In the genomic region with DNA sequence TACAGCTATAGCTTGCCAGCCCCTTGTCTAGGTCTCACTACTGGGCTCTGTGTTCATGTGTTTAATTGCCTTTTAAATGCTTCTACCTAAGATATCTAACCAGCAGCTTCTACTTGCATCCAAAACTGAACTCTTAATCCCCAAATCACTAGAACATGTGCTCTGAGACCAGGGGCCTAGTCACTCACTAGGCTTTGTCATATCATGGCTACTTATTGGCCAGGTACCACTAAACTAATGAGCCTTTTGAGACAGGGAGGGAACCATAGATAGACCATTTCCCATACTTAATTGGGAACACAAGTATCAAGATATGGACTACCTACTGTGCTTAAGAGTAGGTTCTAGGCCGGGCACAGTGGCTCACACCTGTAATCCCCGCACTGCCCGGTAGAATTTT, we compare ENCODE assay signal across 25 cellular contexts. TPM values are rescaled to one million over a fixed set of nuclear protein-coding genes. Genes with fewer than 3 reads are reported as not detected.
DNase-seq lines count a peak whose midpoint lies in the region; ATAC-seq, FAIRE-seq and TF ChIP-seq lines count a peak whose summit lies in the region.
"Had no signal": no experiment of that assay in that cellular context is flagged by ENCODE, and none has a peak within 500 bp of the region (broad histone marks: within the 10 kb centered on the region; RNA-seq: fewer than 3 reads in every experiment).

No MANE protein-coding gene starts in this region.

- H3K27ac ChIP-seq in HepG2 (ENCODE audit: extremely low read length, insufficient read depth, low read length) = no peak overlapping the region
- H3K27ac ChIP-seq in right lobe of liver = no peak overlapping the region
- H3K27ac ChIP-seq in endodermal cell (ENCODE audit: low read depth, low read length) = no peak overlapping the region
- H3K27ac ChIP-seq: colonic mucosa, heart left ventricle, uterus had no signal

- H3K27me3 ChIP-seq in HepG2 (ENCODE audit: control insufficient read depth in 1 of 2, insufficient read depth in 2 of 2, low read length in 2 of 2) (no peaks in the 10 kb centered on the region), right lobe of liver (no peaks in the 10 kb centered on the region), endodermal cell (ENCODE audit: control insufficient read depth, insufficient read depth, low read length, poor library complexity, severe bottlenecking) (no peaks in the 10 kb centered on the region)
- H3K27me3 ChIP-seq: colonic mucosa, heart left ventricle, uterus had no signal

- no peak for DNase-seq in HepG2 (ENCODE audit: low spot score)
- no peak for DNase-seq in right lobe of liver
- no peak for DNase-seq in NB4 (ENCODE audit: low read depth)
- DNase-seq in endodermal cell = no peak
- DNase-seq in T-helper 2 cell = no peak
- DNase-seq in H54 (ENCODE audit: insufficient read length, low spot score) = no peak
- DNase-seq: activated CD4-positive, alpha-beta T cell treated with anti-CD3 and anti-CD28 coated beads, Interleukin-2, amount 10 ng/mL, durations not matched to agents 7 days and 5 days; activated CD8-positive, alpha-beta memory T cell treated with anti-CD3 and anti-CD28 coated beads, Interleukin-2, amount 50 U/mL, for 48 hours; C1 segment of cervical spinal cord; colonic mucosa; effector memory CD4-positive, alpha-beta T cell; foreskin fibroblast; heart left ventricle; Kasumi-1; NCI-H1048; NCI-H1694 treated with DMSO at 0.1 percent for 48 hours; NCI-H526 treated with DMSO at 0.1 percent for 48 hours; small intestine; stimulated activated CD4-positive, alpha-beta T cell treated with anti-CD3 and anti-CD28 coated beads, Interleukin-2, amount 100 ng/mL, for 24 hours; uterus had no signal

- no peak for TF ChIP-seq POLR2A in HepG2 (IDR thresholded peaks at IDR 0.05; ENCODE audit: insufficient read depth in 1 of 2, low read depth in 2 of 2, low read length in 2 of 2)
- TF ChIP-seq POLR2A in right lobe of liver (IDR thresholded peaks at IDR 0.05) = no peak
- TF ChIP-seq POLR2A in NB4 (IDR thresholded peaks at IDR 0.05; ENCODE audit: extremely low read depth, insufficient read length) = no peak
- TF ChIP-seq POLR2A in H54 (IDR thresholded peaks at IDR 0.05; ENCODE audit: low read depth, low read length) = no peak

- no peak for TF ChIP-seq EP300 in HepG2 (IDR thresholded peaks at IDR 0.05; ENCODE audit: low read depth in 2 of 2, low read length in 2 of 2)
- TF ChIP-seq EP300 in HepG2 (CRISPR knock-in tag; IDR thresholded peaks at IDR 0.05; ENCODE audit: borderline replicate concordance) = no peak

- H3K27ac Mint-ChIP-seq in endodermal cell = peak overlapping the region; percentile 11
- H3K27ac Mint-ChIP-seq: activated CD4-positive, alpha-beta T cell treated with anti-CD3 and anti-CD28 coated beads, Interleukin-2, amount 10 ng/mL, durations not matched to agents 7 days and 5 days; GM23338; T-helper 1 cell treated with Interleukin-12 subunit alpha and Interleukin-12 subunit beta and Interleukin-4 antibody, amounts not matched to agents 30 μg/mL and 1 μg/mL, for 36 hours had no signal

- no peak for FAIRE-seq in HepG2 (lab: Jason Lieb, UNC)
- FAIRE-seq in H54 (lab: Jason Lieb, UNC) = no peak
- FAIRE-seq: small intestine had no signal

- BruUV-seq in HepG2 (replicated peaks; lab: Mats Ljungman, UMichigan) = no TSS peak

- TF ChIP-seq CTCF in HepG2 (CRISPR knock-in tag; IDR thresholded peaks at IDR 0.05) = no peak
- no peak for TF ChIP-seq CTCF in right lobe of liver (IDR thresholded peaks at IDR 0.05)
- no peak for TF ChIP-seq CTCF in NB4 (IDR thresholded peaks at IDR 0.05; ENCODE audit: low read depth, low read length)
- no peak for TF ChIP-seq CTCF in endodermal cell (conservative IDR thresholded peaks at IDR 0.05)

- H3K79me2 ChIP-seq in HepG2 (ENCODE audit: insufficient read depth, low read length) = peaks cover 51% of the 10 kb centered on the region

- H3K9me3 Mint-ChIP-seq in endodermal cell = no peaks in the 10 kb centered on the region
- H3K9me3 Mint-ChIP-seq: activated CD4-positive, alpha-beta T cell treated with anti-CD3 and anti-CD28 coated beads, Interleukin-2, amount 10 ng/mL, durations not matched to agents 7 days and 5 days; GM23338; memory B cell; T-helper 1 cell treated with Interleukin-12 subunit alpha and Interleukin-12 subunit beta and Interleukin-4 antibody, amounts not matched to agents 30 μg/mL and 1 μg/mL, for 36 hours had no signal

- POLR2A ChIA-PET in HepG2 (lab: Yijun Ruan, JAX) = interaction anchor here (1.2 to 2.1 kb wide), 2 partner anchors 20 to 29 kb away, joined by 3 to 8 read pairs; a partner anchor contains a TSS

- H4K20me1 ChIP-seq in HepG2 (ENCODE audit: insufficient read depth, low read length) = peaks cover 22% of the 10 kb centered on the region

- peaks cover 34% of the 10 kb centered on the region for H3K4me1 Mint-ChIP-seq in endodermal cell

- H3K4me1 ChIP-seq in HepG2 (ENCODE audit: insufficient read depth, low read length) = peaks cover 76% of the 10 kb centered on the region
- H3K4me1 ChIP-seq in right lobe of liver = peaks cover 0 to 43% (median 14%) of the 10 kb centered on the region in 4 donors
- peaks cover 5% of the 10 kb centered on the region for H3K4me1 ChIP-seq in endodermal cell (ENCODE audit: control insufficient read depth, insufficient read depth, low read length)

- ATAC-seq in HepG2 (peak; percentile 31; the same call in 2 of the 3 replicates), right lobe of liver (no peak), GM18520 (IDR thresholded peaks at IDR 0.05; ENCODE audit: unreplicated experiment) (no peak), GM18498 (IDR thresholded peaks at IDR 0.05; ENCODE audit: unreplicated experiment) (no peak)
- ATAC-seq: GM23338, heart left ventricle had no signal

- H3K4me3 ChIP-seq in HepG2 (replicated peaks in 1 of 3; ENCODE audit: insufficient read depth in 1 of 3, low read depth in 2 of 3, low read length in 3 of 3) (no peak overlapping the region), right lobe of liver (no peak overlapping the region), NB4 (ENCODE audit: low read depth, low read length) (peak overlapping the region; percentile 8), endodermal cell (ENCODE audit: low read length) (no peak overlapping the region)
- H3K4me3 ChIP-seq: colonic mucosa, GM23338, heart left ventricle, uterus had no signal

- peaks cover 90% of the 10 kb centered on the region for H3K36me3 Mint-ChIP-seq in endodermal cell (ENCODE audit: low read depth)

- H3K4me2 ChIP-seq in HepG2 (ENCODE audit: low read depth, low read length) = no peak overlapping the region
- H3K4me2 ChIP-seq: GM23338 had no signal

- TF ChIP-seq RAD21 in HepG2 (CRISPR knock-in tag; IDR thresholded peaks at IDR 0.05) = no peak

- H3K9me3 ChIP-seq in HepG2 (ENCODE audit: low read length) = no peaks in the 10 kb centered on the region
- no peaks in the 10 kb centered on the region for H3K9me3 ChIP-seq in right lobe of liver
- no peaks in the 10 kb centered on the region for H3K9me3 ChIP-seq in endodermal cell (ENCODE audit: control insufficient read depth, low read length)
- H3K9me3 ChIP-seq: colonic mucosa, heart left ventricle, uterus had no signal

- CTCF ChIA-PET in HepG2 (lab: Yijun Ruan, JAX; ENCODE audit: low intra/inter-chr PET ratio, low total read pairs) = no interaction called here

- intact Hi-C loops in HepG2 (cut with micrococcal nuclease; ENCODE audit: unreplicated experiment) (loop anchor here (10.0 kb wide), 1 partner anchor 162 kb away; no protein-coding TSS in a partner anchor), right lobe of liver (cut with DNase I) (no loop called here)

- H2AFZ ChIP-seq in HepG2 (ENCODE audit: low read length) = no peak overlapping the region
- H2AFZ ChIP-seq: GM23338 had no signal

- H3K36me3 ChIP-seq in HepG2 (replicated peaks in 1 of 2; ENCODE audit: control insufficient read depth in 1 of 2, insufficient read depth in 2 of 2, low read length in 2 of 2) (peaks cover 23 to 90% of the 10 kb centered on the region in 2 experiments), right lobe of liver (peaks cover 38 to 96% (median 72%) of the 10 kb centered on the region in 4 donors), endodermal cell (ENCODE audit: control insufficient read depth, insufficient read depth, low read length) (peaks cover 98% of the 10 kb centered on the region)
- H3K36me3 ChIP-seq: uterus had no signal

- in situ Hi-C loops in HepG2 (cut with HindIII; ENCODE audit: extremely low pct_ligation_motif_present, low pct_unique_long_range_greater_than_20kb) = no loop called here

- H3K9ac ChIP-seq in HepG2 (ENCODE audit: insufficient read depth, low read depth, low read length) (no peak overlapping the region), endodermal cell (ENCODE audit: extremely low read depth, low read length, poor library complexity, severe bottlenecking) (no peak overlapping the region)

- no peak overlapping the region for H3K4me3 Mint-ChIP-seq in endodermal cell
- H3K4me3 Mint-ChIP-seq: activated CD4-positive, alpha-beta T cell treated with anti-CD3 and anti-CD28 coated beads, Interleukin-2, amount 10 ng/mL, durations not matched to agents 7 days and 5 days; GM23338; memory B cell; T-helper 1 cell treated with Interleukin-12 subunit alpha and Interleukin-12 subunit beta and Interleukin-4 antibody, amounts not matched to agents 30 μg/mL and 1 μg/mL, for 36 hours had no signal

- no peaks in the 10 kb centered on the region for H3K27me3 Mint-ChIP-seq in endodermal cell (ENCODE audit: insufficient read depth)
- H3K27me3 Mint-ChIP-seq: activated CD4-positive, alpha-beta T cell treated with anti-CD3 and anti-CD28 coated beads, Interleukin-2, amount 10 ng/mL, durations not matched to agents 7 days and 5 days; memory B cell had no signal

- 94% methylated on average over 3 of the region's 3 CpGs for WGBS in HepG2 (ENCODE audit: low lambda C conversion rate)
- WGBS in right lobe of liver (ENCODE audit: insufficient coverage, low coverage, low lambda C conversion rate, missing lambda C conversion rate) = 93% methylated on average over 3 of the region's 3 CpGs
- 80 to 90% methylated on average over 1 to 3 of the region's 3 CpGs for WGBS in endodermal cell (ENCODE audit: insufficient coverage in 1 of 2, insufficient read length in 1 of 2), 2 experiments

RNA-seq across cellular contexts. Expression of a gene that starts 6.5 kb away (rescaled TPM):
- total RNA-seq in HepG2 (2016; rRNA removed; fragmentation: Illumina TruSeq; extraction: Trizol) (496 and 954 TPM in 2 replicates), right lobe of liver (1,000 to 10,000 TPM in 1 of 6 experiments, 100 to 1,000 TPM in 5; 472 to 1,038 (median 633) TPM), endodermal cell (1,000 to 10,000 TPM; 1,047 to 1,509 TPM)
- 47.0 and 69.8 TPM in 2 replicates for total RNA-seq in HepG2 (2016; cell fraction: cytosol; rRNA removed; fragmentation: Illumina TruSeq; extraction: Trizol; ENCODE audit: low read depth)
- 468 and 962 TPM in 2 replicates for total RNA-seq in HepG2 (2016; cell fraction: insoluble cytoplasmic fraction; rRNA removed; fragmentation: Illumina TruSeq; extraction: Trizol)
- 69.5 and 84.4 TPM in 2 replicates for total RNA-seq in HepG2 (2016; cell fraction: membrane; rRNA removed; fragmentation: Illumina TruSeq; extraction: Trizol)
- total RNA-seq in HepG2 (2016; cell fraction: nucleus; rRNA removed; fragmentation: Illumina TruSeq; extraction: Trizol) = 1,047 and 1,178 TPM in 2 replicates
- polyA plus RNA-seq in HepG2 (2011; rRNA removed) = 621 and 800 TPM in 2 replicates
- polyA plus RNA-seq in HepG2 (2011; cell fraction: cytosol; rRNA removed) = 280 and 440 TPM in 2 replicates
- 376 and 536 TPM in 2 replicates for polyA plus RNA-seq in HepG2 (2011; cell fraction: nucleus; rRNA removed)
- 1,055 and 1,205 TPM in 2 replicates for polyA plus RNA-seq in HepG2 (2012)
- 44.1 and 50.8 TPM in 2 replicates for polyA plus RNA-seq in HepG2 (2016; cell fraction: cytosol; fragmentation: Illumina TruSeq; extraction: Trizol; ENCODE audit: low read depth)
- 498 and 522 TPM in 2 replicates for polyA plus RNA-seq in HepG2 (2016; cell fraction: insoluble cytoplasmic fraction; fragmentation: Illumina TruSeq; extraction: Trizol; ENCODE audit: low read depth)
- polyA plus RNA-seq in HepG2 (2016; cell fraction: membrane; fragmentation: Illumina TruSeq; extraction: Trizol; ENCODE audit: low read depth) = 50.1 and 59.6 TPM in 2 replicates
- 1,450 and 1,620 TPM in 2 replicates for polyA plus RNA-seq in HepG2 (2016; cell fraction: nucleus; fragmentation: Illumina TruSeq; extraction: Trizol; ENCODE audit: insufficient read depth, low read depth)
- polyA minus RNA-seq in HepG2 (2011; rRNA and poly(A)+ RNA removed; ENCODE audit: low replicate concordance) = 80.4 and 149 TPM in 2 replicates
- 307 and 357 TPM in 2 replicates for polyA minus RNA-seq in HepG2 (2011; cell fraction: cytosol; rRNA and poly(A)+ RNA removed)
- 422 and 476 TPM in 2 replicates for polyA minus RNA-seq in HepG2 (2011; cell fraction: nucleus; rRNA and poly(A)+ RNA removed)
- 642 TPM for polyA plus RNA-seq in endodermal cell (2013, experiment 1 of 2)
- 723 TPM for polyA plus RNA-seq in endodermal cell (2013, experiment 2 of 2)

RNA-seq across cellular contexts. Expression of a gene that starts 29.0 kb away (rescaled TPM):
- total RNA-seq in HepG2 (2016; rRNA removed; fragmentation: Illumina TruSeq; extraction: Trizol) (19.5 and 24.0 TPM in 2 replicates), right lobe of liver (10 to 100 TPM in 2 of 6 experiments, 1 to 10 TPM in 4; 4.9 to 14.1 (median 9.5) TPM), endodermal cell (10 to 100 TPM; 53.4 to 58.1 TPM)
- 11.8 and 12.8 TPM in 2 replicates for total RNA-seq in HepG2 (2016; cell fraction: cytosol; rRNA removed; fragmentation: Illumina TruSeq; extraction: Trizol; ENCODE audit: low read depth)
- total RNA-seq in HepG2 (2016; cell fraction: insoluble cytoplasmic fraction; rRNA removed; fragmentation: Illumina TruSeq; extraction: Trizol) = 20.9 and 24.6 TPM in 2 replicates
- total RNA-seq in HepG2 (2016; cell fraction: membrane; rRNA removed; fragmentation: Illumina TruSeq; extraction: Trizol) = 7.4 TPM in 2 replicates
- total RNA-seq in HepG2 (2016; cell fraction: nucleus; rRNA removed; fragmentation: Illumina TruSeq; extraction: Trizol) = 25.3 and 26.6 TPM in 2 replicates
- 12.7 and 14.2 TPM in 2 replicates for polyA plus RNA-seq in HepG2 (2011; rRNA removed)
- 4.6 and 6.2 TPM in 2 replicates for polyA plus RNA-seq in HepG2 (2011; cell fraction: cytosol; rRNA removed)
- polyA plus RNA-seq in HepG2 (2011; cell fraction: nucleus; rRNA removed) = 15.3 and 21.4 TPM in 2 replicates
- polyA plus RNA-seq in HepG2 (2012) = 14.2 and 14.6 TPM in 2 replicates
- polyA plus RNA-seq in HepG2 (2016; cell fraction: cytosol; fragmentation: Illumina TruSeq; extraction: Trizol; ENCODE audit: low read depth) = 0.63 and 0.67 TPM in 2 replicates
- 22.2 and 22.3 TPM in 2 replicates for polyA plus RNA-seq in HepG2 (2016; cell fraction: insoluble cytoplasmic fraction; fragmentation: Illumina TruSeq; extraction: Trizol; ENCODE audit: low read depth)
- polyA plus RNA-seq in HepG2 (2016; cell fraction: membrane; fragmentation: Illumina TruSeq; extraction: Trizol; ENCODE audit: low read depth) = 2.8 and 3.2 TPM in 2 replicates
- polyA plus RNA-seq in HepG2 (2016; cell fraction: nucleus; fragmentation: Illumina TruSeq; extraction: Trizol; ENCODE audit: insufficient read depth, low read depth) = 35.4 and 37.9 TPM in 2 replicates
- polyA minus RNA-seq in HepG2 (2011; rRNA and poly(A)+ RNA removed; ENCODE audit: low replicate concordance) = 4.8 and 13.4 TPM in 2 replicates
- polyA minus RNA-seq in HepG2 (2011; cell fraction: cytosol; rRNA and poly(A)+ RNA removed) = 7.5 and 7.9 TPM in 2 replicates
- polyA minus RNA-seq in HepG2 (2011; cell fraction: nucleus; rRNA and poly(A)+ RNA removed) = 37.8 and 39.1 TPM in 2 replicates
- 58.7 TPM for polyA plus RNA-seq in endodermal cell (2013, experiment 1 of 2)
- polyA plus RNA-seq in endodermal cell (2013, experiment 2 of 2) = 58.3 TPM
